ENCODE assay signal across 25 cellular contexts in genomic region chr2:70411489-70412081, GRCh38.
A peak's percentile ranks its signal among the peaks of the same experiment; 100 is the strongest.
DNase-seq lines count a peak whose midpoint lies in the region; ATAC-seq, FAIRE-seq and TF ChIP-seq lines count a peak whose summit lies in the region.
"Had no signal": no experiment of that assay in that cellular context is flagged by ENCODE, and none has a peak within 500 bp of the region (broad histone marks: within the 10 kb centered on the region; RNA-seq: fewer than 3 reads in every experiment).

No MANE protein-coding gene starts in this region.

- ATAC-seq in HepG2, result peak; percentile 86

- H3K9me3 Mint-ChIP-seq in endothelial cell (ENCODE audit: unreplicated experiment), result no peaks in the 10 kb centered on the region
- no peaks in the 10 kb centered on the region for H3K9me3 Mint-ChIP-seq in activated naive CD8-positive, alpha-beta T cell treated with anti-CD3 and anti-CD28 coated beads for 36 hours
- H3K9me3 Mint-ChIP-seq: HFFc6 had no signal

- in situ Hi-C loops in HepG2 (cut with HindIII; ENCODE audit: extremely low pct_ligation_motif_present, low pct_unique_long_range_greater_than_20kb), result no loop called here

- no peak for FAIRE-seq in HepG2 (lab: Jason Lieb, UNC)
- no peak for FAIRE-seq in small intestine (lab: Jason Lieb, UNC)

- no peak for TF ChIP-seq RAD21 in HepG2 (CRISPR knock-in tag; IDR thresholded peaks at IDR 0.05)

- CTCF ChIA-PET in HepG2 (lab: Yijun Ruan, JAX; ENCODE audit: low intra/inter-chr PET ratio, low total read pairs), result no interaction called here

- peak overlapping the region; percentile 33; the same call in 1 of the 2 replicates for H3K4me2 ChIP-seq in HepG2 (ENCODE audit: low read depth, low read length)

- H3K9me3 ChIP-seq in HepG2 (ENCODE audit: low read length), result no peaks in the 10 kb centered on the region
- H3K9me3 ChIP-seq in small intestine (ENCODE audit: control insufficient read depth, low read depth), result no peaks in the 10 kb centered on the region
- H3K9me3 ChIP-seq: SJSA1 had no signal

- peak overlapping the region; percentile 50 for H3K27ac Mint-ChIP-seq in endothelial cell (ENCODE audit: unreplicated experiment)
- H3K27ac Mint-ChIP-seq in activated naive CD8-positive, alpha-beta T cell treated with anti-CD3 and anti-CD28 coated beads for 36 hours, result no peak overlapping the region
- H3K27ac Mint-ChIP-seq: H9, HFFc6 had no signal

- H3K36me3 ChIP-seq in HepG2 (replicated peaks in 1 of 2; ENCODE audit: control insufficient read depth in 1 of 2, insufficient read depth in 2 of 2, low read length in 2 of 2) (no peaks in the 10 kb centered on the region), small intestine (ENCODE audit: control insufficient read depth in 2 of 2, insufficient read depth in 2 of 2, low read length in 2 of 2) (no peaks in the 10 kb centered on the region)
- H3K36me3 ChIP-seq: SJSA1 had no signal

- POLR2A ChIA-PET in HepG2 (lab: Yijun Ruan, JAX), result no interaction called here

- H3K27ac ChIP-seq in HepG2 (ENCODE audit: extremely low read length, insufficient read depth, low read length) (no peak overlapping the region), small intestine (ENCODE audit: low read depth in 1 of 2, low read length in 1 of 2) (peak overlapping the region in 1 of 2 donors; percentile 50)
- H3K27ac ChIP-seq: GM23248, HL-60, SJSA1 had no signal

- H3K36me3 Mint-ChIP-seq in endothelial cell (ENCODE audit: low read depth, unreplicated experiment), result no peaks in the 10 kb centered on the region
- no peaks in the 10 kb centered on the region for H3K36me3 Mint-ChIP-seq in activated naive CD8-positive, alpha-beta T cell treated with anti-CD3 and anti-CD28 coated beads for 36 hours

- 27% methylated on average over 6 of the region's 6 CpGs for WGBS in HepG2 (ENCODE audit: low lambda C conversion rate)
- WGBS in small intestine, 3 donors, result 64 to 69% (median 68%) methylated on average over 6 of the region's 6 CpGs

- H3K27me3 ChIP-seq in HepG2 (ENCODE audit: control insufficient read depth in 1 of 2, insufficient read depth in 2 of 2, low read length in 2 of 2) (peaks cover 0 to 35% of the 10 kb centered on the region in 2 experiments; a peak in 3 of 5 replicates), small intestine (ENCODE audit: control insufficient read depth in 2 of 2, insufficient read depth in 2 of 2, low read length in 2 of 2) (no peaks in the 10 kb centered on the region)

- no peak for TF ChIP-seq CTCF in endothelial cell (IDR thresholded peaks at IDR 0.05; ENCODE audit: unreplicated experiment)
- no peak for TF ChIP-seq CTCF in HepG2 (CRISPR knock-in tag; IDR thresholded peaks at IDR 0.05)
- TF ChIP-seq CTCF in GM10266 (IDR thresholded peaks at IDR 0.05; ENCODE audit: control insufficient read depth, insufficient read depth, low read depth, missing control alignments), result no peak

- H3K4me3 ChIP-seq in HepG2 (replicated peaks in 1 of 3; ENCODE audit: insufficient read depth in 1 of 3, low read depth in 2 of 3, low read length in 3 of 3), result no peak overlapping the region
- H3K4me3 ChIP-seq in small intestine (ENCODE audit: low read depth in 1 of 2, low read length in 2 of 2), result no peak overlapping the region
- H3K4me3 ChIP-seq: GM23248, SJSA1 had no signal

- no peak overlapping the region for H3K9ac ChIP-seq in HepG2 (ENCODE audit: insufficient read depth, low read depth, low read length)
- H3K9ac ChIP-seq: GM23248 had no signal

- no peak for TF ChIP-seq EP300 in HepG2 (IDR thresholded peaks at IDR 0.05; ENCODE audit: low read depth in 2 of 2, low read length in 2 of 2)
- no peak for TF ChIP-seq EP300 in HepG2 (CRISPR knock-in tag; IDR thresholded peaks at IDR 0.05; ENCODE audit: borderline replicate concordance)

- H3K4me3 Mint-ChIP-seq in endothelial cell (ENCODE audit: unreplicated experiment), result no peak overlapping the region
- H3K4me3 Mint-ChIP-seq in activated naive CD8-positive, alpha-beta T cell treated with anti-CD3 and anti-CD28 coated beads for 36 hours, result no peak overlapping the region
- H3K4me3 Mint-ChIP-seq: H9, HFFc6 had no signal

- H3K79me2 ChIP-seq in HepG2 (ENCODE audit: insufficient read depth, low read length), result no peaks in the 10 kb centered on the region

- no peak for TF ChIP-seq POLR2A in HepG2 (IDR thresholded peaks at IDR 0.05; ENCODE audit: insufficient read depth in 1 of 2, low read depth in 2 of 2, low read length in 2 of 2)

- no peak overlapping the region for H2AFZ ChIP-seq in HepG2 (ENCODE audit: low read length)
- H2AFZ ChIP-seq: GM23248 had no signal

- peak; percentile 10 for DNase-seq in ELF-1 (ENCODE audit: low read depth, low spot score)
- no peak for DNase-seq in endothelial cell (ENCODE audit: low spot score)
- DNase-seq in HepG2 (ENCODE audit: low spot score), result no peak
- DNase-seq in small intestine, result peak; percentile 21
- DNase-seq in glomerular visceral epithelial cell (ENCODE audit: extremely low spot score), result no peak
- DNase-seq in NCI-H1048 (lab: John Stamatoyannopoulos, UW), result no peak
- no peak for DNase-seq in GM10266 (ENCODE audit: extremely low spot score)
- no peak for DNase-seq in activated naive CD8-positive, alpha-beta T cell treated with anti-CD3 and anti-CD28 coated beads for 36 hours
- DNase-seq: 8988T, DMS153, DND-41, GM23248, H9, HFFc6, Kasumi-1, MV-4-11, NCI-H1105 treated with DMSO at 0.1 percent for 48 hours, NCI-H146, NCI-H2029 treated with DMSO at 0.1 percent for 48 hours, NCI-H2227 treated with DMSO at 0.1 percent for 48 hours, NCI-H69, Right ventricle myocardium superior, RPMI8226 had no signal

- BruUV-seq in HepG2 (replicated peaks; lab: Mats Ljungman, UMichigan), result no TSS peak

- intact Hi-C loops in HepG2 (cut with micrococcal nuclease; ENCODE audit: unreplicated experiment), result no loop called here

- peaks cover 34% of the 10 kb centered on the region for H3K4me1 Mint-ChIP-seq in endothelial cell (ENCODE audit: unreplicated experiment)
- no peaks in the 10 kb centered on the region for H3K4me1 Mint-ChIP-seq in activated naive CD8-positive, alpha-beta T cell treated with anti-CD3 and anti-CD28 coated beads for 36 hours

- H3K27me3 Mint-ChIP-seq in endothelial cell (ENCODE audit: unreplicated experiment), result peaks cover 3% of the 10 kb centered on the region
- no peaks in the 10 kb centered on the region for H3K27me3 Mint-ChIP-seq in activated naive CD8-positive, alpha-beta T cell treated with anti-CD3 and anti-CD28 coated beads for 36 hours

- H3K4me1 ChIP-seq in HepG2 (ENCODE audit: insufficient read depth, low read length) (peaks cover 18% of the 10 kb centered on the region), small intestine (ENCODE audit: control insufficient read depth in 2 of 2, insufficient read depth in 1 of 2, low read depth in 1 of 2, low read length in 1 of 2) (peaks cover 0 to 4% of the 10 kb centered on the region in 2 donors)
- H3K4me1 ChIP-seq: SJSA1 had no signal

- no peaks in the 10 kb centered on the region for H4K20me1 ChIP-seq in HepG2 (ENCODE audit: insufficient read depth, low read length)

TF ChIP-seq in HepG2, 621 proteins besides CTCF, POLR2A, EP300 and RAD21:
- no peak for TF ChIP-seq ZNF235 (CRISPR knock-in tag; IDR thresholded peaks at IDR 0.05; ENCODE audit: borderline replicate concordance)
- no peak for TF ChIP-seq ZZZ3 (CRISPR knock-in tag; IDR thresholded peaks at IDR 0.05; ENCODE audit: borderline replicate concordance)

Comparison
In these comparisons a context has a peak if more than half of its experiments do, and no peak if none do; other contexts are left out.
1. DNase-seq: peak in ELF-1 (single experiment) and small intestine (single experiment); none in endothelial cell (single experiment), HepG2 (single experiment), glomerular visceral epithelial cell (single experiment), NCI-H1048 (single experiment), GM10266 (single experiment) and activated naive CD8-positive, alpha-beta T cell treated with anti-CD3 and anti-CD28 coated beads for 36 hours (single experiment).